ENCODE assay signal across 8 cellular contexts in genomic region chr16:87387942-87388817, GRCh38. TPM values are rescaled to one million over a fixed set of nuclear protein-coding genes. Genes with fewer than 3 reads are reported as not detected.
DNase-seq lines count a peak whose midpoint lies in the region; ATAC-seq and TF ChIP-seq lines count a peak whose summit lies in the region.

No MANE protein-coding gene starts in this region.

- 9% methylated on average over 18 of the region's 18 CpGs for WGBS in suprapubic skin

- H3K27ac ChIP-seq in SK-N-MC (peak overlapping the region; percentile 83), suprapubic skin (peak overlapping the region; percentile 93)

- TF ChIP-seq POLR2A in suprapubic skin (IDR thresholded peaks at IDR 0.05): peak in 1 of 2 donors; percentile 52

- H3K9me3 ChIP-seq in SK-N-MC (ENCODE audit: low read depth, low read length) (no peaks in the 10 kb centered on the region), suprapubic skin (no peaks in the 10 kb centered on the region)

- H3K9ac ChIP-seq in SK-N-MC (ENCODE audit: insufficient read length): peak overlapping the region; percentile 59

- peak overlapping the region; percentile 95 to 97 for H3K27ac Mint-ChIP-seq in activated naive CD4-positive, alpha-beta T cell treated with anti-CD3 and anti-CD28 coated beads, Interleukin-2, amount 50 U/mL, for 72 hours

- no peak for TF ChIP-seq CTCF in GM06990 (IDR thresholded peaks at IDR 0.05; ENCODE audit: insufficient read depth, low read length, poor library complexity, severe bottlenecking)
- no peak for TF ChIP-seq CTCF in suprapubic skin (IDR thresholded peaks at IDR 0.05)

- peaks cover 1 to 2% of the 10 kb centered on the region in 2 donors for H3K36me3 Mint-ChIP-seq in activated naive CD4-positive, alpha-beta T cell treated with anti-CD3 and anti-CD28 coated beads, Interleukin-2, amount 50 U/mL, for 72 hours

- peak; percentile 43 for ATAC-seq in HG02623 (IDR thresholded peaks at IDR 0.05; ENCODE audit: unreplicated experiment)
- peak; percentile 68 to 74 for ATAC-seq in activated naive CD4-positive, alpha-beta T cell treated with anti-CD3 and anti-CD28 coated beads, Interleukin-2, amount 50 U/mL, for 72 hours

- no peaks in the 10 kb centered on the region for H3K27me3 ChIP-seq in GM06990 (replicated peaks; ENCODE audit: control insufficient read depth, insufficient read depth, low read length)
- no peaks in the 10 kb centered on the region for H3K27me3 ChIP-seq in suprapubic skin

- no peaks in the 10 kb centered on the region for H3K36me3 ChIP-seq in GM06990 (ENCODE audit: control insufficient read depth, insufficient read depth, low read length)
- no peaks in the 10 kb centered on the region for H3K36me3 ChIP-seq in SK-N-MC (ENCODE audit: insufficient read depth, low read length)
- H3K36me3 ChIP-seq in suprapubic skin: no peaks in the 10 kb centered on the region

- no peaks in the 10 kb centered on the region for H3K9me3 Mint-ChIP-seq in activated naive CD4-positive, alpha-beta T cell treated with anti-CD3 and anti-CD28 coated beads, Interleukin-2, amount 50 U/mL, for 72 hours

- peak; percentile 82 for DNase-seq in GM06990 (ENCODE audit: extremely low read depth, insufficient read length)
- peak; percentile 94 for DNase-seq in NCI-H1092 (lab: John Stamatoyannopoulos, UW)
- no peak for DNase-seq in SK-N-MC (ENCODE audit: low read depth, low spot score)
- DNase-seq in activated naive CD4-positive, alpha-beta T cell treated with anti-CD3 and anti-CD28 coated beads, Interleukin-2, amount 50 U/mL, for 72 hours (ENCODE audit: low spot score in 2 of 2): peak; percentile 75 to 90
- DNase-seq in glomerular endothelial cell (ENCODE audit: extremely low read depth, low read depth, low spot score): peak; percentile 99
- DNase-seq in nucleus accumbens (lab: John Stamatoyannopoulos, UW): peak; percentile 39 to 97 (median 89)
- DNase-seq in suprapubic skin (ENCODE audit: low spot score in 2 of 2): peak; percentile 96 to 97

- H3K4me3 ChIP-seq in GM06990 (replicated peaks; ENCODE audit: low read depth, low read length): no peak overlapping the region
- H3K4me3 ChIP-seq in SK-N-MC: peak overlapping the region; percentile 64
- peak overlapping the region; percentile 21 for H3K4me3 ChIP-seq in suprapubic skin

- TF ChIP-seq EP300 in suprapubic skin (IDR thresholded peaks at IDR 0.05): peak; percentile 35

- peaks cover 46% of the 10 kb centered on the region for H3K4me1 ChIP-seq in suprapubic skin

RNA-seq across cellular contexts. Expression of gene MAP1LC3B, which starts 4.0 kb away (rescaled TPM):
- 10 to 100 TPM; 64.7 to 83.4 TPM for total RNA-seq in activated naive CD4-positive, alpha-beta T cell treated with anti-CD3 and anti-CD28 coated beads, Interleukin-2, amount 50 U/mL, for 72 hours
- total RNA-seq in glomerular endothelial cell: 105 and 142 TPM in 2 replicates
- total RNA-seq in suprapubic skin: 10 to 100 TPM; 57.8 to 82.0 (median 71.3) TPM

RNA-seq across cellular contexts. Expression of gene FBXO31, which starts 4.6 kb away (rescaled TPM):
- total RNA-seq in activated naive CD4-positive, alpha-beta T cell treated with anti-CD3 and anti-CD28 coated beads, Interleukin-2, amount 50 U/mL, for 72 hours: 10 to 100 TPM; 25.3 to 36.0 TPM
- total RNA-seq in glomerular endothelial cell (33.5 and 34.9 TPM in 2 replicates), suprapubic skin (10 to 100 TPM; 39.9 to 89.3 (median 53.6) TPM)
